ENCODE assay signal across 14 cellular contexts in the genomic region with DNA sequence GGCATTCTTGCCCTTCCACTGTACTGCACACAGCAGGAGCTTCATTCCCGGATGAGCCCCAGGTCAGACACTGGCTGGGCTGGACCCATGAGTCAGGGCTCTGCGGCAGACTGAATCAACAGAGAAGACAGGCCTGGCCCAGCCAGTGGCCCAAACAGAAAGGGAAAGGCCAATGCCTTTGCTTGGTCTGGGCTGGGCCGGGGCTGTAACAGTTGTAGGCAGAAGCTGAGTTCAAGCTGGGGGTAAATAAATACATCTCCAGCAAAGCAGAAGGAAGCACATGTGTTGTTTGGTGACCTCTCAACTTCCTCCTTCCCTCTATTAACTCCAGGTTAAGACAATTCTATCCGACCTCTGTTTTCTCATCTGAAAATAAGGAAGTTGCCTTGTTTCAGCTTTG. TPM values are rescaled to one million over a fixed set of nuclear protein-coding genes. Genes with fewer than 3 reads are reported as not detected.
DNase-seq lines count a peak whose midpoint lies in the region; ATAC-seq and TF ChIP-seq lines count a peak whose summit lies in the region.
"Had no signal": no experiment of that assay in that cellular context is flagged by ENCODE, and none has a peak within 500 bp of the region (broad histone marks: within the 10 kb centered on the region; RNA-seq: fewer than 3 reads in every experiment).

No MANE protein-coding gene starts in this region.

- H3K4me1 Mint-ChIP-seq in HFFc6 (ENCODE audit: low read depth) = no peaks in the 10 kb centered on the region

- peak; percentile 80 to 97 for DNase-seq in NOMO-1 (lab: John Stamatoyannopoulos, UW; ENCODE audit: unreplicated experiment in 2 of 2)
- DNase-seq in dermis blood vessel endothelial cell = peak; percentile 28
- no peak for DNase-seq in NCI-H82 (lab: John Stamatoyannopoulos, UW)
- no peak for DNase-seq in HFFc6
- DNase-seq: MM.1S, NCI-H748 treated with DMSO at 0.1 percent for 48 hours, uterus had no signal

- peaks cover 33% of the 10 kb centered on the region for H3K27me3 Mint-ChIP-seq in HFFc6 (ENCODE audit: insufficient read depth)

- no peaks in the 10 kb centered on the region for H4K20me1 ChIP-seq in BLaER1

- no peak overlapping the region for H3K27ac Mint-ChIP-seq in HFFc6
- H3K27ac Mint-ChIP-seq: T-helper 1 cell treated with Interleukin-12 subunit alpha and Interleukin-12 subunit beta and Interleukin-4 antibody, amounts not matched to agents 30 μg/mL and 1 μg/mL, for 36 hours had no signal

- no peak overlapping the region for H3K4me3 Mint-ChIP-seq in HFFc6
- H3K4me3 Mint-ChIP-seq: T-helper 1 cell treated with Interleukin-12 subunit alpha and Interleukin-12 subunit beta and Interleukin-4 antibody, amounts not matched to agents 30 μg/mL and 1 μg/mL, for 36 hours had no signal

- peaks cover 26% of the 10 kb centered on the region for H3K4me1 ChIP-seq in BLaER1
- H3K4me1 ChIP-seq in mucosa of rectum (ENCODE audit: control insufficient read depth in 2 of 2, insufficient read depth in 2 of 2, low read length in 2 of 2) = peaks cover 41 to 61% of the 10 kb centered on the region in 2 donors
- H3K4me1 ChIP-seq: uterus had no signal

- H3K9me3 Mint-ChIP-seq in HFFc6 = peaks cover 31% of the 10 kb centered on the region

- ATAC-seq in HG03196 (IDR thresholded peaks at IDR 0.05; ENCODE audit: unreplicated experiment) (no peak), HG03571 (IDR thresholded peaks at IDR 0.05; ENCODE audit: unreplicated experiment) (no peak)
- ATAC-seq: psoas muscle had no signal

- H3K9ac ChIP-seq in BLaER1 (no peak overlapping the region), mucosa of rectum (ENCODE audit: low read depth in 1 of 2, low read length in 2 of 2) (no peak overlapping the region)

- H3K27ac ChIP-seq in BLaER1 (peak overlapping the region; percentile 70; the same call in 1 of the 2 replicates), mucosa of rectum (ENCODE audit: low read depth in 2 of 2, low read length in 2 of 2) (peak overlapping the region; percentile 63 to 65)
- H3K27ac ChIP-seq: psoas muscle, uterus had no signal

- H3K36me3 ChIP-seq in BLaER1 (no peaks in the 10 kb centered on the region), mucosa of rectum (ENCODE audit: control insufficient read depth in 2 of 2, insufficient read depth in 2 of 2, low read length in 2 of 2) (peaks cover 24 to 34% of the 10 kb centered on the region in 2 donors)
- H3K36me3 ChIP-seq: uterus had no signal

- H3K9me3 ChIP-seq in BLaER1 = peaks cover 40% of the 10 kb centered on the region
- peaks cover 0 to 5% of the 10 kb centered on the region in 2 donors for H3K9me3 ChIP-seq in mucosa of rectum (ENCODE audit: control insufficient read depth in 2 of 2, low read length in 2 of 2)
- H3K9me3 ChIP-seq: psoas muscle, uterus had no signal

- H3K4me2 ChIP-seq in BLaER1 = peak overlapping the region; percentile 61

- TF ChIP-seq CTCF in HFFc6 (IDR thresholded peaks at IDR 0.05) = no peak

- peaks cover 11% of the 10 kb centered on the region; the same call in 1 of the 2 replicates for H3K36me3 Mint-ChIP-seq in HFFc6 (ENCODE audit: low read depth)

- no peaks in the 10 kb centered on the region for H3K27me3 ChIP-seq in BLaER1
- H3K27me3 ChIP-seq in mucosa of rectum (ENCODE audit: control insufficient read depth in 2 of 2, insufficient read depth in 2 of 2, low read length in 2 of 2) = no peaks in the 10 kb centered on the region
- H3K27me3 ChIP-seq: uterus had no signal

- H3K4me3 ChIP-seq in BLaER1 = no peak overlapping the region
- no peak overlapping the region for H3K4me3 ChIP-seq in mucosa of rectum (ENCODE audit: low read length in 2 of 2)
- H3K4me3 ChIP-seq: psoas muscle, uterus had no signal

RNA-seq across cellular contexts. Expression of gene SMIM35, which starts 1.8 kb away (rescaled TPM):
- not detected in 2 replicates for total RNA-seq in dermis blood vessel endothelial cell
- not detected for total RNA-seq in HFFc6 (2021; fragmentation: NEBNext Ultra II Directional; extraction: Animal tissue kit (Norgen Biotek cat#: 25700))
- total RNA-seq: G401, uterus had no signal

RNA-seq across cellular contexts. Expression of gene TMPRSS4, which starts 11.7 kb away (rescaled TPM):
- not detected in 2 replicates for total RNA-seq in dermis blood vessel endothelial cell
- not detected for total RNA-seq in HFFc6 (2021; fragmentation: NEBNext Ultra II Directional; extraction: Animal tissue kit (Norgen Biotek cat#: 25700))
- total RNA-seq: G401 had no signal

Comparison
In these comparisons a context has a peak if more than half of its experiments do, and no peak if none do; other contexts are left out.
1. DNase-seq: peak in NOMO-1 (2 of 2) and dermis blood vessel endothelial cell (single experiment); none in NCI-H82 (single experiment) and HFFc6 (single experiment).